23 cellular contexts compared by ENCODE assay signal in genomic region chr1:196501760-196502428, GRCh38.
"Had no signal": no experiment of that assay in that cellular context is flagged by ENCODE, and none has a peak within 500 bp of the region (broad histone marks: within the 10 kb centered on the region; RNA-seq: fewer than 3 reads in every experiment).

No MANE protein-coding gene starts in this region.

- H3K4me1 ChIP-seq: ascending aorta, parathyroid adenoma, stomach, suprapubic skin, tibial nerve, vagina had no signal

- H3K9me3 ChIP-seq: ascending aorta, mucosa of descending colon, stomach, suprapubic skin, tibial nerve, vagina had no signal

- DNase-seq: activated T-cell treated with anti-CD3 and anti-CD28 coated beads, Interleukin-2, amount 50 U/mL, for 1 hour; brain microvascular endothelial cell; central memory CD4-positive, alpha-beta T cell; dermis blood vessel endothelial cell; effector CD8-positive, alpha-beta T cell; hippocampal formation; mesendoderm; mucosa of descending colon; nephron progenitor cell; small intestine; stimulated activated CD4-positive, alpha-beta T cell treated with anti-CD3 and anti-CD28 coated beads, Interleukin-2, amount 100 ng/mL, for 24 hours; stomach; T1000 had no signal

- H3K27ac ChIP-seq: ascending aorta, brain microvascular endothelial cell, parathyroid adenoma, stomach, suprapubic skin, tibial nerve, vagina had no signal

- H3K27me3 ChIP-seq: ascending aorta, brain microvascular endothelial cell, stomach, suprapubic skin, tibial nerve, vagina had no signal

- ATAC-seq: activated naive CD4-positive, alpha-beta T cell treated with anti-CD3 and anti-CD28 coated beads, Interleukin-2, amount 50 U/mL, for 72 hours; esophagus mucosa; mucosa of descending colon; sciatic nerve; stimulated activated memory B cell treated with anti-CD40 and anti-IgM and Interleukin-4, amounts not matched to agents 10 μg/mL and 1 μg/mL and 100 μg/mL, for 72 hours; WTC11 had no signal

- H2AFZ ChIP-seq: parathyroid adenoma had no signal

- H3K4me3 ChIP-seq: ascending aorta, mucosa of descending colon, stomach, suprapubic skin, tibial nerve, vagina had no signal

- H3K9ac ChIP-seq: parathyroid adenoma had no signal

- H3K36me3 ChIP-seq: ascending aorta, brain microvascular endothelial cell, stomach, suprapubic skin, tibial nerve, vagina had no signal

- H3K79me2 ChIP-seq: parathyroid adenoma had no signal
